In the genomic region with DNA sequence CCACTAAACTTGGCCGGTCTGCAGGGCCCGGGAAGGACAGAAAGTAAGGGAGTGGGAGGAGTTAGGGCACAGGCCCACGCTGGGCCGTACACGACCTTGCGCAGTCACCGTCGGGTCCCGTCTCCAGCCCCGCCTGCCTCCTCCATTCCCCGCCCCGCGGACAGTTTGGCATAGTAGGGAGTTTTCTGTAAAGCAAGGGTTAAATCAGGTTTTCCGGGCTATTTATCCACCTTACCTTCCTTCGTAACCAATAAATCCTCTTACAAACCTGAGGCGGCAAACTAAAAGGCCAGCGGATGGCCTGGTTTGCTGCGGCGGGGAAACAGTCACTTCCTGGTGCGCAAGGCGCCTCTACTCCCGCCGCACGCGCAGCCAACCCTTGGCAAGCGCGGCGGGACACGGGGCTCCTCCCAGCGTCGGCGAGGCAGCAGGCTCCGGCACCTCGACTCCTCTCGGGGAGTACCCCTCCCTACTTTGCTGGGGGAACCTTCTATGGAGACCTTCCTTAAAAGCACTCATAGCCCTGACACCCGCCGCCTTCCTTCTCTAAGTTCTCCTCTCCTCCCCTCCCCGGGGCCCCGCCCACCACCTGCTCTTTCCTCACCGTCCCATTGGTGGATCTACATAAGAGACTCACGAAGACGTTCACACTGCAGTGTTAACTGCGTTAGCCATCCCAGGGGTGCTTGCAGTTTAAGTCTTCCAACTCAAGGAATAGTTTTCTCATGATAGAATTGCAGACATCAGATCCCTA, we compare ENCODE assay signal across 8 cellular contexts. TPM values are rescaled to one million over a fixed set of nuclear protein-coding genes. Genes with fewer than 3 reads are reported as not detected.
DNase-seq lines count a peak whose midpoint lies in the region; ATAC-seq, FAIRE-seq and TF ChIP-seq lines count a peak whose summit lies in the region.

Gene TRMT2B, minus strand, starts transcription at position 563 of the 754 bp plus-strand sequence. CDS start 9,822 bp downstream, outside the sequence.

- H2AFZ ChIP-seq in OCI-LY3 (ENCODE audit: low read depth, low read length) = peak within 1 kb of the TSS; percentile 100

- peak within 1 kb of the TSS; percentile 91 for H3K9ac ChIP-seq in OCI-LY3 (ENCODE audit: low read length)

- no peaks in the 10 kb centered on the region for H4K20me1 ChIP-seq in OCI-LY3 (ENCODE audit: insufficient read depth, low read length)

- DNase-seq in D341Med (ENCODE audit: low spot score) (peak; percentile 82), HTR-8/SVneo (ENCODE audit: insufficient read length, low spot score) (peak; percentile 41), epithelial cell of esophagus (ENCODE audit: low read depth) (peak; percentile 70), mucosa of gallbladder (ENCODE audit: low spot score) (peak; percentile 76)
- peak; percentile 82 for DNase-seq in activated CD8-positive, alpha-beta memory T cell treated with anti-CD3 and anti-CD28 coated beads, Interleukin-2, amount 50 U/mL, for 48 hours
- DNase-seq in stimulated activated CD8-positive, alpha-beta memory T cell treated with anti-CD3 and anti-CD28 coated beads, Interleukin-4, amount 100 ng/mL, for 24 hours (ENCODE audit: low read depth) = peak; percentile 69

- peaks cover 3% of the 10 kb centered on the region for H3K36me3 ChIP-seq in OCI-LY3 (replicated peaks; ENCODE audit: low read depth, low read length)

- peaks cover 9% of the 10 kb centered on the region for H3K79me2 ChIP-seq in OCI-LY3 (ENCODE audit: low read length)

- H3K4me3 ChIP-seq in OCI-LY3 (ENCODE audit: low read length) (peak within 1 kb of the TSS; percentile 84), epithelial cell of esophagus (ENCODE audit: low read length) (peak within 1 kb of the TSS; percentile 64)

- H3K27ac ChIP-seq in OCI-LY3 (ENCODE audit: low read length) = peak within 1 kb of the TSS; percentile 82

- H3K4me1 ChIP-seq in OCI-LY3 (ENCODE audit: low read length) = peaks cover 18% of the 10 kb centered on the region

- no peak for FAIRE-seq in HTR-8/SVneo (lab: Jason Lieb, UNC)

- H3K27me3 ChIP-seq in OCI-LY3 (ENCODE audit: low read depth, low read length) = no peaks in the 10 kb centered on the region

- no peak for TF ChIP-seq CTCF in OCI-LY3 (IDR thresholded peaks at IDR 0.05; ENCODE audit: low read depth, low read length)
- no peak for TF ChIP-seq CTCF in epithelial cell of esophagus (IDR thresholded peaks at IDR 0.05; ENCODE audit: insufficient read depth, low read depth, low read length, missing control alignments)

- H3K9me3 ChIP-seq in OCI-LY3 (ENCODE audit: insufficient read depth, low read length) = no peaks in the 10 kb centered on the region

- ATAC-seq in GM21381 (IDR thresholded peaks at IDR 0.05; ENCODE audit: unreplicated experiment) = peak; percentile 94

- H3K4me2 ChIP-seq in OCI-LY3 (ENCODE audit: low read length) = peak within 1 kb of the TSS; percentile 83

RNA-seq across cellular contexts. Expression of gene TRMT2B, which starts in this region (rescaled TPM):
- total RNA-seq in mucosa of gallbladder = 26.8 TPM

Comparison
In these comparisons a context has a peak if more than half of its experiments do, and no peak if none do; other contexts are left out.
1. Peak in every context shown above with its lines: DNase-seq, ATAC-seq, H3K4me3 ChIP-seq and H3K27ac ChIP-seq.